ENCODE assay signal across 22 cellular contexts in genomic region chr3:48436855-48437254, GRCh38. TPM values are rescaled to one million over a fixed set of nuclear protein-coding genes. Genes with fewer than 3 reads are reported as not detected.
A peak's percentile ranks its signal among the peaks of the same experiment; 100 is the strongest.
DNase-seq lines count a peak whose midpoint lies in the region; ATAC-seq and TF ChIP-seq lines count a peak whose summit lies in the region.
"Had no signal": no experiment of that assay in that cellular context is flagged by ENCODE, and none has a peak within 500 bp of the region (broad histone marks: within the 10 kb centered on the region; RNA-seq: fewer than 3 reads in every experiment).

No MANE protein-coding gene starts in this region.

- no peaks in the 10 kb centered on the region for H3K27me3 Mint-ChIP-seq in activated naive CD8-positive, alpha-beta T cell treated with anti-CD3 and anti-CD28 coated beads, Interleukin-2, amount 10 ng/mL, durations not matched to agents 7 days and 5 days
- no peaks in the 10 kb centered on the region for H3K27me3 Mint-ChIP-seq in activated naive CD8-positive, alpha-beta T cell treated with anti-CD3 and anti-CD28 coated beads, Interleukin-2, amount 50 U/mL, for 24 hours
- H3K27me3 Mint-ChIP-seq in endodermal cell (ENCODE audit: insufficient read depth) = no peaks in the 10 kb centered on the region
- H3K27me3 Mint-ChIP-seq: CD4-positive, CD25-positive, alpha-beta regulatory T cell had no signal

- ATAC-seq in activated naive CD8-positive, alpha-beta T cell treated with anti-CD3 and anti-CD28 coated beads, Interleukin-2, amount 10 ng/mL, durations not matched to agents 7 days and 5 days (ENCODE audit: low read depth) = no peak
- no peak for ATAC-seq in activated naive CD8-positive, alpha-beta T cell treated with anti-CD3 and anti-CD28 coated beads, Interleukin-2, amount 50 U/mL, for 24 hours
- no peak for ATAC-seq in GM18873 (IDR thresholded peaks at IDR 0.05; ENCODE audit: low FRiP score, unreplicated experiment)
- ATAC-seq: GM12878, SK-N-SH treated with all-trans-retinoic acid at 6 μM for 48 hours had no signal

- H3K9me3 Mint-ChIP-seq in activated naive CD8-positive, alpha-beta T cell treated with anti-CD3 and anti-CD28 coated beads, Interleukin-2, amount 10 ng/mL, durations not matched to agents 7 days and 5 days = no peaks in the 10 kb centered on the region
- no peaks in the 10 kb centered on the region for H3K9me3 Mint-ChIP-seq in activated naive CD8-positive, alpha-beta T cell treated with anti-CD3 and anti-CD28 coated beads, Interleukin-2, amount 50 U/mL, for 24 hours
- no peaks in the 10 kb centered on the region for H3K9me3 Mint-ChIP-seq in endodermal cell
- H3K9me3 Mint-ChIP-seq: H9 had no signal

- H3K27me3 ChIP-seq in endodermal cell (ENCODE audit: control insufficient read depth, insufficient read depth, low read length, poor library complexity, severe bottlenecking) (no peaks in the 10 kb centered on the region), suprapubic skin (no peaks in the 10 kb centered on the region)

- H3K27ac Mint-ChIP-seq in activated naive CD8-positive, alpha-beta T cell treated with anti-CD3 and anti-CD28 coated beads, Interleukin-2, amount 10 ng/mL, durations not matched to agents 7 days and 5 days = no peak overlapping the region
- H3K27ac Mint-ChIP-seq in activated naive CD8-positive, alpha-beta T cell treated with anti-CD3 and anti-CD28 coated beads, Interleukin-2, amount 50 U/mL, for 24 hours = no peak overlapping the region
- no peak overlapping the region for H3K27ac Mint-ChIP-seq in endodermal cell
- H3K27ac Mint-ChIP-seq: H9 had no signal

- no peak for TF ChIP-seq CTCF in RWPE1 (conservative IDR thresholded peaks at IDR 0.05; ENCODE audit: low read depth)
- TF ChIP-seq CTCF in endodermal cell (conservative IDR thresholded peaks at IDR 0.05) = no peak
- TF ChIP-seq CTCF in suprapubic skin (IDR thresholded peaks at IDR 0.05) = no peak

- H3K4me1 Mint-ChIP-seq in activated naive CD8-positive, alpha-beta T cell treated with anti-CD3 and anti-CD28 coated beads, Interleukin-2, amount 10 ng/mL, durations not matched to agents 7 days and 5 days = peaks cover 34% of the 10 kb centered on the region
- H3K4me1 Mint-ChIP-seq in activated naive CD8-positive, alpha-beta T cell treated with anti-CD3 and anti-CD28 coated beads, Interleukin-2, amount 50 U/mL, for 24 hours = peaks cover 27% of the 10 kb centered on the region
- peaks cover 4% of the 10 kb centered on the region for H3K4me1 Mint-ChIP-seq in endodermal cell

- no peak for TF ChIP-seq EP300 in suprapubic skin (IDR thresholded peaks at IDR 0.05)

- no peak overlapping the region for H3K9ac ChIP-seq in endodermal cell (ENCODE audit: extremely low read depth, low read length, poor library complexity, severe bottlenecking)
- H3K9ac ChIP-seq: GM23248 had no signal

- H3K4me3 ChIP-seq in endodermal cell (ENCODE audit: low read length) (no peak overlapping the region), suprapubic skin (no peak overlapping the region)
- H3K4me3 ChIP-seq: GM12878, GM23248 had no signal

- no peak for TF ChIP-seq POLR2A in suprapubic skin (IDR thresholded peaks at IDR 0.05)

- peak overlapping the region; percentile 99 for H3K27ac ChIP-seq in RWPE1
- H3K27ac ChIP-seq in endodermal cell (ENCODE audit: low read depth, low read length) = no peak overlapping the region
- H3K27ac ChIP-seq in suprapubic skin = peak overlapping the region; percentile 11
- H3K27ac ChIP-seq: GM23248 had no signal

- peak; percentile 24 for DNase-seq in activated naive CD8-positive, alpha-beta T cell treated with anti-CD3 and anti-CD28 coated beads, Interleukin-2, amount 10 ng/mL, durations not matched to agents 7 days and 5 days
- no peak for DNase-seq in activated naive CD8-positive, alpha-beta T cell treated with anti-CD3 and anti-CD28 coated beads, Interleukin-2, amount 50 U/mL, for 24 hours
- DNase-seq in RWPE1 (ENCODE audit: low spot score) (no peak), endodermal cell (peak; percentile 40), suprapubic skin (ENCODE audit: low spot score in 2 of 2) (no peak), NCI-H2227 treated with DMSO at 0.1 percent for 48 hours (lab: John Stamatoyannopoulos, UW) (no peak), COR-L47 (lab: John Stamatoyannopoulos, UW) (no peak)
- DNase-seq: AML-193; CD4-positive, CD25-positive, alpha-beta regulatory T cell; DMS79 treated with DMSO at 0.1 percent for 48 hours; GM23248; H9; KBM-7; NCI-H1092 treated with DMSO at 0.1 percent for 48 hours; NCI-H146; NCI-H2029; NCI-H524 treated with DMSO at 0.1 percent for 48 hours; NCI-H82; SHP77 treated with DMSO at 0.1 percent for 48 hours had no signal

- H3K4me1 ChIP-seq in endodermal cell (ENCODE audit: control insufficient read depth, insufficient read depth, low read length) (no peaks in the 10 kb centered on the region), suprapubic skin (peaks cover 69% of the 10 kb centered on the region)

- H3K36me3 ChIP-seq in endodermal cell (ENCODE audit: control insufficient read depth, insufficient read depth, low read length) (peaks cover 35% of the 10 kb centered on the region), suprapubic skin (peaks cover 10% of the 10 kb centered on the region)

- WGBS in endodermal cell (ENCODE audit: insufficient coverage in 1 of 2, insufficient read length in 1 of 2), 2 experiments = 88 to 92% methylated on average over 7 of the region's 7 CpGs
- 87% methylated on average over 7 of the region's 7 CpGs for WGBS in suprapubic skin

- no peak overlapping the region for H3K4me3 Mint-ChIP-seq in activated naive CD8-positive, alpha-beta T cell treated with anti-CD3 and anti-CD28 coated beads, Interleukin-2, amount 10 ng/mL, durations not matched to agents 7 days and 5 days
- H3K4me3 Mint-ChIP-seq in activated naive CD8-positive, alpha-beta T cell treated with anti-CD3 and anti-CD28 coated beads, Interleukin-2, amount 50 U/mL, for 24 hours = no peak overlapping the region
- no peak overlapping the region for H3K4me3 Mint-ChIP-seq in endodermal cell

- CTCF ChIA-PET in RWPE1 (lab: Yijun Ruan, JAX) = interaction anchor here (1.9 to 2.5 kb wide), 2 partner anchors 36 to 163 kb away, joined by 25 to 68 read pairs; no protein-coding TSS in a partner anchor

- H3K9me3 ChIP-seq in endodermal cell (ENCODE audit: control insufficient read depth, low read length) (no peaks in the 10 kb centered on the region), suprapubic skin (no peaks in the 10 kb centered on the region)

- peaks cover 10% of the 10 kb centered on the region for H3K36me3 Mint-ChIP-seq in activated naive CD8-positive, alpha-beta T cell treated with anti-CD3 and anti-CD28 coated beads, Interleukin-2, amount 10 ng/mL, durations not matched to agents 7 days and 5 days
- peaks cover 28% of the 10 kb centered on the region for H3K36me3 Mint-ChIP-seq in activated naive CD8-positive, alpha-beta T cell treated with anti-CD3 and anti-CD28 coated beads, Interleukin-2, amount 50 U/mL, for 24 hours (ENCODE audit: low read depth)
- peaks cover 30% of the 10 kb centered on the region for H3K36me3 Mint-ChIP-seq in endodermal cell (ENCODE audit: low read depth)

- POLR2A ChIA-PET in activated naive CD8-positive, alpha-beta T cell treated with anti-CD3 and anti-CD28 coated beads, Interleukin-2, amount 10 ng/mL, durations not matched to agents 7 days and 5 days (lab: Charles Lee) = interaction anchor here (1.5 to 1.8 kb wide), 4 partner anchors 10 to 198 kb away, joined by 4 to 9 read pairs (median 6); partner anchors contain the start of genes ATRIP and SLC26A6
- POLR2A ChIA-PET in RWPE1 (lab: Yijun Ruan, JAX; ENCODE audit: low non-redundant PET) = interaction anchor here (1.5 kb wide), 1 partner anchor 35 kb away, joined by 4 read pairs; no protein-coding TSS in a partner anchor

RNA-seq across cellular contexts. Expression of gene CCDC51, which starts 3.1 kb away (rescaled TPM):
- total RNA-seq in activated naive CD8-positive, alpha-beta T cell treated with anti-CD3 and anti-CD28 coated beads, Interleukin-2, amount 10 ng/mL, durations not matched to agents 7 days and 5 days = 10 to 100 TPM; 11.5 to 12.2 TPM
- 10 to 100 TPM; 14.5 to 14.6 TPM for total RNA-seq in endodermal cell
- 15.2 TPM for polyA plus RNA-seq in endodermal cell (2013, experiment 1 of 2)
- 14.4 TPM for polyA plus RNA-seq in endodermal cell (2013, experiment 2 of 2)
- 10 to 100 TPM in 3 of 4 donors, 1 to 10 TPM in 1; 6.4 to 18.7 (median 13.6) TPM for total RNA-seq in suprapubic skin

RNA-seq across cellular contexts. Expression of gene TMA7, which starts 3.2 kb away (rescaled TPM):
- 100 to 1,000 TPM; 260 to 263 TPM for total RNA-seq in activated naive CD8-positive, alpha-beta T cell treated with anti-CD3 and anti-CD28 coated beads, Interleukin-2, amount 10 ng/mL, durations not matched to agents 7 days and 5 days
- total RNA-seq in endodermal cell = 100 to 1,000 TPM; 290 to 326 TPM
- 420 TPM for polyA plus RNA-seq in endodermal cell (2013, experiment 1 of 2)
- 414 TPM for polyA plus RNA-seq in endodermal cell (2013, experiment 2 of 2)
- 100 to 1,000 TPM; 122 to 281 (median 190) TPM for total RNA-seq in suprapubic skin

RNA-seq across cellular contexts. Expression of gene PLXNB1, which starts 7.0 kb away (rescaled TPM):
- 1 to 10 TPM; 4.5 to 6.2 TPM for total RNA-seq in activated naive CD8-positive, alpha-beta T cell treated with anti-CD3 and anti-CD28 coated beads, Interleukin-2, amount 10 ng/mL, durations not matched to agents 7 days and 5 days
- total RNA-seq in endodermal cell (100 to 1,000 TPM; 175 to 216 TPM), suprapubic skin (100 to 1,000 TPM; 188 to 384 (median 220) TPM)
- polyA plus RNA-seq in endodermal cell (2013, experiment 1 of 2) = 165 TPM
- polyA plus RNA-seq in endodermal cell (2013, experiment 2 of 2) = 157 TPM

RNA-seq across cellular contexts. Expression of gene ATRIP, which starts 9.7 kb away (rescaled TPM):
- total RNA-seq in activated naive CD8-positive, alpha-beta T cell treated with anti-CD3 and anti-CD28 coated beads, Interleukin-2, amount 10 ng/mL, durations not matched to agents 7 days and 5 days = 10 to 100 TPM; 17.0 to 19.9 TPM
- total RNA-seq in endodermal cell (10 to 100 TPM; 11.7 to 16.1 TPM), suprapubic skin (10 to 100 TPM in 2 of 4 donors, 1 to 10 TPM in 2; 8.7 to 12.7 (median 10.2) TPM)
- 11.6 TPM for polyA plus RNA-seq in endodermal cell (2013, experiment 1 of 2)
- polyA plus RNA-seq in endodermal cell (2013, experiment 2 of 2) = 15.2 TPM

Comparison
In these comparisons a context has a peak if more than half of its experiments do, and no peak if none do; other contexts are left out.
1. DNase-seq: peak in activated naive CD8-positive, alpha-beta T cell treated with anti-CD3 and anti-CD28 coated beads, Interleukin-2, amount 10 ng/mL, durations not matched to agents 7 days and 5 days (single experiment) and endodermal cell (single experiment); none in activated naive CD8-positive, alpha-beta T cell treated with anti-CD3 and anti-CD28 coated beads, Interleukin-2, amount 50 U/mL, for 24 hours (single experiment), RWPE1 (single experiment), suprapubic skin (0 of 2), NCI-H2227 treated with DMSO at 0.1 percent for 48 hours (single experiment) and COR-L47 (single experiment).
2. RNA of gene PLXNB1, which starts 7.0 kb away (total RNA-seq): 188 to 384 TPM in suprapubic skin and 175 to 216 TPM in endodermal cell; 4.5 to 6.2 TPM in activated naive CD8-positive, alpha-beta T cell treated with anti-CD3 and anti-CD28 coated beads, Interleukin-2, amount 10 ng/mL, durations not matched to agents 7 days and 5 days; every median in the first group is over 10 times any median in the second.